ENCODE assay signal across 8 cellular contexts in the genomic region with DNA sequence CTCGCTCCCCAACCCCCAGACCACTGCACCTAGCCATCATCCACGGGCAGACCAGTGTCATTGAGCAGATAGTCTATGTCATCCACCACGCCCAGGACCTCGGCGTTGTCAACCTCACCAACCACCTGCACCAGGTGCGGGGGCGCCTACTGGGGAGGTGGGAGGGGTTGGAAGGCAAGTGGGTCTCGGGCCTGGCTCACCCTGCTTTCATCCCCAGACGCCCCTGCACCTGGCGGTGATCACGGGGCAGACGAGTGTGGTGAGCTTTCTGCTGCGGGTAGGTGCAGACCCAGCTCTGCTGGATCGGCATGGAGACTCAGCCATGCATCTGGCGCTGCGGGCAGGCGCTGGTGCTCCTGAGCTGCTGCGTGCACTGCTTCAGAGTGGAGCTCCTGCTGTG. TPM values are rescaled to one million over a fixed set of nuclear protein-coding genes. Genes with fewer than 3 reads are reported as not detected.
A peak's percentile ranks its signal among the peaks of the same experiment; 100 is the strongest.
DNase-seq lines count a peak whose midpoint lies in the region; ATAC-seq and TF ChIP-seq lines count a peak whose summit lies in the region.

No MANE protein-coding gene starts in this region.

- no peak for ATAC-seq in HG02642 (IDR thresholded peaks at IDR 0.05; ENCODE audit: poor library complexity, unreplicated experiment)

- TF ChIP-seq POLR2A in erythroblast (IDR thresholded peaks at IDR 0.05; ENCODE audit: low read length) = no peak

- no peaks in the 10 kb centered on the region for H3K27me3 ChIP-seq in BLaER1

- no peaks in the 10 kb centered on the region for H3K27me3 Mint-ChIP-seq in activated T-cell treated with anti-CD3 and anti-CD28 coated beads, Interleukin-2, amount 50 U/mL, for 24 hours
- H3K27me3 Mint-ChIP-seq in mesothelial cell of epicardium (ENCODE audit: low read depth) = no peaks in the 10 kb centered on the region

- H3K9ac ChIP-seq in BLaER1 = peak overlapping the region; percentile 72; the same call in 1 of the 2 replicates

- peak overlapping the region; percentile 97 for H3K4me3 Mint-ChIP-seq in activated T-cell treated with anti-CD3 and anti-CD28 coated beads, Interleukin-2, amount 50 U/mL, for 24 hours
- peak overlapping the region; percentile 62 for H3K4me3 Mint-ChIP-seq in mesothelial cell of epicardium

- H3K9me3 ChIP-seq in BLaER1 = no peaks in the 10 kb centered on the region

- TF ChIP-seq CTCF in HFF-Myc (IDR thresholded peaks at IDR 0.05; ENCODE audit: low read depth, low read length, missing control alignments) (no peak), mesothelial cell of epicardium (IDR thresholded peaks at IDR 0.05; ENCODE audit: unreplicated experiment) (no peak)

- H3K4me3 ChIP-seq in BLaER1 (no peak overlapping the region), HFF-Myc (replicated peaks; ENCODE audit: low read depth, low read length) (peak overlapping the region; percentile 45; the same call in 1 of the 2 replicates)

- peaks cover 38% of the 10 kb centered on the region for H3K36me3 ChIP-seq in BLaER1

- DNase-seq in HFF-Myc (ENCODE audit: extremely low read depth, low read depth) (no peak), mesothelial cell of epicardium (ENCODE audit: low spot score in 2 of 2, unreplicated experiment in 2 of 2) (no peak), NCI-H774 (lab: John Stamatoyannopoulos, UW) (no peak), erythroblast (lab: John Stamatoyannopoulos, UW) (no peak), OCI-M2 (lab: John Stamatoyannopoulos, UW; ENCODE audit: unreplicated experiment) (no peak)
- DNase-seq in activated T-cell treated with anti-CD3 and anti-CD28 coated beads, Interleukin-2, amount 50 U/mL, for 24 hours = no peak

- peak overlapping the region; percentile 84 for H3K27ac Mint-ChIP-seq in activated T-cell treated with anti-CD3 and anti-CD28 coated beads, Interleukin-2, amount 50 U/mL, for 24 hours
- H3K27ac Mint-ChIP-seq in mesothelial cell of epicardium = peak overlapping the region; percentile 21

- H3K4me2 ChIP-seq in BLaER1 = peak overlapping the region; percentile 81

- H3K27ac ChIP-seq in BLaER1 = no peak overlapping the region

- 0 out of 2 replicates have a peak, but pooled peaks cover 10% of the 10 kb centered on the region for H4K20me1 ChIP-seq in BLaER1

- H3K4me1 ChIP-seq in BLaER1 = peaks cover 29% of the 10 kb centered on the region

- peaks cover 47% of the 10 kb centered on the region for H3K4me1 Mint-ChIP-seq in activated T-cell treated with anti-CD3 and anti-CD28 coated beads, Interleukin-2, amount 50 U/mL, for 24 hours (ENCODE audit: low read depth)
- peaks cover 12% of the 10 kb centered on the region for H3K4me1 Mint-ChIP-seq in mesothelial cell of epicardium

- H3K36me3 Mint-ChIP-seq in activated T-cell treated with anti-CD3 and anti-CD28 coated beads, Interleukin-2, amount 50 U/mL, for 24 hours (ENCODE audit: low read depth) = peaks cover 87% of the 10 kb centered on the region
- peaks cover 1% of the 10 kb centered on the region for H3K36me3 Mint-ChIP-seq in mesothelial cell of epicardium

- H3K9me3 Mint-ChIP-seq in activated T-cell treated with anti-CD3 and anti-CD28 coated beads, Interleukin-2, amount 50 U/mL, for 24 hours = no peaks in the 10 kb centered on the region
- H3K9me3 Mint-ChIP-seq in mesothelial cell of epicardium = no peaks in the 10 kb centered on the region

RNA-seq across cellular contexts. Expression of a gene that starts 4.6 kb away (rescaled TPM):
- 51.7 to 56.6 TPM (median 55.8 TPM) in 3 replicates for total RNA-seq in mesothelial cell of epicardium

RNA-seq across cellular contexts. Expression of a gene that starts 18.5 kb away (rescaled TPM):
- total RNA-seq in mesothelial cell of epicardium = 12.4 to 14.3 TPM (median 13.4 TPM) in 3 replicates

RNA-seq across cellular contexts. Expression of a gene that starts 20.6 kb away (rescaled TPM):
- total RNA-seq in mesothelial cell of epicardium = 9.4 to 11.7 TPM (median 10.1 TPM) in 3 replicates

RNA-seq across cellular contexts. Expression of a gene that starts 32.3 kb away (rescaled TPM):
- 75.0 to 80.5 TPM (median 75.6 TPM) in 3 replicates for total RNA-seq in mesothelial cell of epicardium

RNA-seq across cellular contexts. Expression of a gene that starts 51.3 kb away (rescaled TPM):
- total RNA-seq in mesothelial cell of epicardium = not detected in 3 replicates
